Comparison of ENCODE assay signal across 8 cellular contexts in genomic region chr10:125060851-125061556, GRCh38.
DNase-seq lines count a peak whose midpoint lies in the region; ATAC-seq and TF ChIP-seq lines count a peak whose summit lies in the region.

No MANE protein-coding gene starts in this region.

- DNase-seq in ELF-1 (ENCODE audit: low read depth, low spot score) (peak; percentile 67), LHCN-M2 (ENCODE audit: low read depth) (peak; percentile 73), epithelial cell of esophagus (ENCODE audit: low read depth) (peak; percentile 76), mesothelial cell of epicardium (ENCODE audit: low spot score in 2 of 2, unreplicated experiment in 2 of 2) (peak; percentile 61 to 78)
- DNase-seq in stimulated activated effector memory CD8-positive, alpha-beta T cell treated with anti-CD3 and anti-CD28 coated beads, Interleukin-12 subunit alpha, Interleukin-12 subunit beta, amount 100 ng/mL, for 72 hours (ENCODE audit: low spot score in 2 of 2), result peak; percentile 18 to 65

- no peak overlapping the region for H3K4me3 Mint-ChIP-seq in mesothelial cell of epicardium
- no peak overlapping the region for H3K4me3 Mint-ChIP-seq in stimulated activated effector memory CD8-positive, alpha-beta T cell treated with anti-CD3 and anti-CD28 coated beads, Interleukin-12 subunit alpha, Interleukin-12 subunit beta, amount 100 ng/mL, for 72 hours
- H3K4me3 Mint-ChIP-seq in activated T-helper 17 cell treated with anti-CD3 and anti-CD28 coated beads, Interleukin-2, amount 50 U/mL, for 72 hours, result no peak overlapping the region

- TF ChIP-seq CTCF in WI38 (IDR thresholded peaks at IDR 0.05; ENCODE audit: low read depth, low read length) (peak; percentile 81), epithelial cell of esophagus (IDR thresholded peaks at IDR 0.05; ENCODE audit: insufficient read depth, low read depth, low read length, missing control alignments) (peak; percentile 85), mesothelial cell of epicardium (IDR thresholded peaks at IDR 0.05; ENCODE audit: unreplicated experiment) (peak; percentile 72)

- no peaks in the 10 kb centered on the region for H3K9me3 Mint-ChIP-seq in mesothelial cell of epicardium
- no peaks in the 10 kb centered on the region for H3K9me3 Mint-ChIP-seq in stimulated activated effector memory CD8-positive, alpha-beta T cell treated with anti-CD3 and anti-CD28 coated beads, Interleukin-12 subunit alpha, Interleukin-12 subunit beta, amount 100 ng/mL, for 72 hours
- no peaks in the 10 kb centered on the region for H3K9me3 Mint-ChIP-seq in activated T-helper 17 cell treated with anti-CD3 and anti-CD28 coated beads, Interleukin-2, amount 50 U/mL, for 72 hours

- ATAC-seq in stimulated activated effector memory CD8-positive, alpha-beta T cell treated with anti-CD3 and anti-CD28 coated beads, Interleukin-12 subunit alpha, Interleukin-12 subunit beta, amount 100 ng/mL, for 72 hours, result peak; percentile 9
- no peak for ATAC-seq in activated T-helper 17 cell treated with anti-CD3 and anti-CD28 coated beads, Interleukin-2, amount 50 U/mL, for 72 hours (replicated peaks)
- no peak for ATAC-seq in HG03439 (IDR thresholded peaks at IDR 0.05; ENCODE audit: unreplicated experiment)

- H3K27me3 Mint-ChIP-seq in mesothelial cell of epicardium (ENCODE audit: low read depth), result no peaks in the 10 kb centered on the region
- peaks cover 19% of the 10 kb centered on the region for H3K27me3 Mint-ChIP-seq in activated T-helper 17 cell treated with anti-CD3 and anti-CD28 coated beads, Interleukin-2, amount 50 U/mL, for 72 hours

- H3K4me3 ChIP-seq in WI38 (ENCODE audit: low read depth, low read length), result no peak overlapping the region
- no peak overlapping the region for H3K4me3 ChIP-seq in epithelial cell of esophagus (ENCODE audit: low read length)

- peak overlapping the region; percentile 94 for H3K27ac Mint-ChIP-seq in mesothelial cell of epicardium
- H3K27ac Mint-ChIP-seq in stimulated activated effector memory CD8-positive, alpha-beta T cell treated with anti-CD3 and anti-CD28 coated beads, Interleukin-12 subunit alpha, Interleukin-12 subunit beta, amount 100 ng/mL, for 72 hours, result no peak overlapping the region
- H3K27ac Mint-ChIP-seq in activated T-helper 17 cell treated with anti-CD3 and anti-CD28 coated beads, Interleukin-2, amount 50 U/mL, for 72 hours, result no peak overlapping the region

- peaks cover 88% of the 10 kb centered on the region for H3K4me1 Mint-ChIP-seq in mesothelial cell of epicardium
- peaks cover 31% of the 10 kb centered on the region for H3K4me1 Mint-ChIP-seq in stimulated activated effector memory CD8-positive, alpha-beta T cell treated with anti-CD3 and anti-CD28 coated beads, Interleukin-12 subunit alpha, Interleukin-12 subunit beta, amount 100 ng/mL, for 72 hours
- peaks cover 11% of the 10 kb centered on the region for H3K4me1 Mint-ChIP-seq in activated T-helper 17 cell treated with anti-CD3 and anti-CD28 coated beads, Interleukin-2, amount 50 U/mL, for 72 hours

- peaks cover 14% of the 10 kb centered on the region for H3K36me3 Mint-ChIP-seq in mesothelial cell of epicardium
- H3K36me3 Mint-ChIP-seq in stimulated activated effector memory CD8-positive, alpha-beta T cell treated with anti-CD3 and anti-CD28 coated beads, Interleukin-12 subunit alpha, Interleukin-12 subunit beta, amount 100 ng/mL, for 72 hours, result no peaks in the 10 kb centered on the region
- H3K36me3 Mint-ChIP-seq in activated T-helper 17 cell treated with anti-CD3 and anti-CD28 coated beads, Interleukin-2, amount 50 U/mL, for 72 hours (ENCODE audit: low read depth), result no peaks in the 10 kb centered on the region
